14 cellular contexts compared by ENCODE assay signal in the genomic region with DNA sequence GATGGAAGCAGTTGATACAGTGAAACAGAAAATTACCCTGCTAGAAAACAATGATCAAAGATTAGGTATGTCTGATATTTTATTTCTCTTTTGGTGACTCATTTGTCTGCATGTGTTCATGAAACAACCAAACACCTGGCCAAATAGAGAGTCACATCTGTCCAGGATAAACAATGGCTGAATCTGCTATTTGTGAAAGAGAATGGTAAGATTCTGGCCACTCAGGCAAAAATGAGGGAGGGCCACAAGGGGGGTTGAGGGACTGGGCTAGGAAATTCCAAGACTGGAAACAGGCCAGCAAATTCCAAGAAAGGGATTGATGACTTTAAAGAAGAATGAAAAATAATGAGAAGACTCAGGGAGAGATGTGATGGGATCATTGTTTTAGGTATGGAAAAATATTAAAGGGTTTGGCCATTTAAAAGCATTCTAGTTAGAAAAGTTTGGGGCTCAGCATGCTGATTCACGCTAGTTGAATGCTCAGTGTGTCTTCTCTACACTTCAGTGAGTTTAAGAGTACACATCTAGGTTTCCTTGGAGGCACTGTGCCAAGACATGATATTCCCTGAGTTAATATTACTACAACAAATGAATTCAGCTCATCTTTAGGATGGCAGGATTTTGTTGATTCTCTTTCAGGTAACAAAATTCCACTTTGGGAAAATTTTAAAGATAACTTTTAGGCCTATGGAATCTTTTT. TPM values are rescaled to one million over a fixed set of nuclear protein-coding genes. Genes with fewer than 3 reads are reported as not detected.
DNase-seq lines count a peak whose midpoint lies in the region; ATAC-seq and TF ChIP-seq lines count a peak whose summit lies in the region.
"Had no signal": no experiment of that assay in that cellular context is flagged by ENCODE, and none has a peak within 500 bp of the region (broad histone marks: within the 10 kb centered on the region; RNA-seq: fewer than 3 reads in every experiment).

No MANE protein-coding gene starts in this region.

- no peaks in the 10 kb centered on the region for H3K27me3 ChIP-seq in uterus

- no peaks in the 10 kb centered on the region for H3K4me1 ChIP-seq in uterus

- H3K27ac ChIP-seq in uterus = no peak overlapping the region

- TF ChIP-seq POLR2A in uterus (IDR thresholded peaks at IDR 0.05) = no peak

- no peaks in the 10 kb centered on the region for H3K9me3 ChIP-seq in uterus

- intact Hi-C loops in Right ventricle myocardium superior (cut with DNase I) (no loop called here), uterus (cut with DNase I; ENCODE audit: low total_unique reads) (no loop called here)

- no peaks in the 10 kb centered on the region for H3K36me3 ChIP-seq in uterus

- ATAC-seq in omental fat pad (ENCODE audit: low FRiP score) (peak; percentile 19), Right ventricle myocardium superior (ENCODE audit: poor library complexity) (no peak)
- ATAC-seq: HepG2, Panc1 had no signal

- H3K4me3 ChIP-seq in uterus = no peak overlapping the region

- no peak for TF ChIP-seq CTCF in omental fat pad (IDR thresholded peaks at IDR 0.05)
- TF ChIP-seq CTCF in uterus (IDR thresholded peaks at IDR 0.05) = no peak

- peak; percentile 11 to 37 for DNase-seq in SHP77 (lab: John Stamatoyannopoulos, UW)
- no peak for DNase-seq in SHP77 treated with DMSO at 0.1 percent for 48 hours (lab: John Stamatoyannopoulos, UW)
- DNase-seq in NCI-H69 (lab: John Stamatoyannopoulos, UW) = peak; percentile 78
- peak; percentile 47 to 84 for DNase-seq in dermis microvascular lymphatic vessel endothelial cell (ENCODE audit: low read depth in 2 of 2)
- DNase-seq in omental fat pad (ENCODE audit: low spot score) = no peak
- DNase-seq in Right ventricle myocardium superior = no peak
- no peak for DNase-seq in stimulated activated CD4-positive, alpha-beta T cell treated with anti-CD3 and anti-CD28 coated beads, Interleukin-4, amount 100 ng/mL, for 1 hour
- no peak for DNase-seq in uterus
- DNase-seq: activated CD8-positive, alpha-beta memory T cell treated with anti-CD3 and anti-CD28 coated beads, Interleukin-2, amount 50 U/mL, for 4 hours; anterior cingulate cortex; DMS153; NCI-H2029 treated with DMSO at 0.1 percent for 48 hours had no signal

RNA-seq across cellular contexts. Expression of gene TRAF5, which starts 44.9 kb away (rescaled TPM):
- total RNA-seq in dermis microvascular lymphatic vessel endothelial cell (10.0 and 16.7 TPM in 2 replicates), omental fat pad (10 to 100 TPM; 14.8 to 24.5 (median 18.7) TPM), Right ventricle myocardium superior (1.5 TPM), uterus (10 to 100 TPM; 17.1 to 98.6 (median 53.3) TPM)

Comparison
In these comparisons a context has a peak if more than half of its experiments do, and no peak if none do; other contexts are left out.
1. DNase-seq: peak in SHP77 (2 of 2), NCI-H69 (single experiment) and dermis microvascular lymphatic vessel endothelial cell (2 of 2); none in SHP77 treated with DMSO at 0.1 percent for 48 hours (single experiment), omental fat pad (single experiment), Right ventricle myocardium superior (single experiment), stimulated activated CD4-positive, alpha-beta T cell treated with anti-CD3 and anti-CD28 coated beads, Interleukin-4, amount 100 ng/mL, for 1 hour (single experiment) and uterus (0 of 2).